Comparison of ENCODE assay signal across 28 cellular contexts in genomic region chr11:13649619-13650018, GRCh38.
"Had no signal": no experiment of that assay in that cellular context is flagged by ENCODE, and none has a peak within 500 bp of the region (broad histone marks: within the 10 kb centered on the region; RNA-seq: fewer than 3 reads in every experiment).

No MANE protein-coding gene starts in this region.

- H3K27ac ChIP-seq: colonic mucosa, coronary artery, dorsolateral prefrontal cortex, epithelial cell of prostate, esophagus muscularis mucosa, esophagus squamous epithelium, foreskin keratinocyte, gastrocnemius medialis, gastroesophageal sphincter, heart left ventricle, heart right ventricle had no signal

- H3K36me3 ChIP-seq: colonic mucosa, esophagus muscularis mucosa, esophagus squamous epithelium, gastrocnemius medialis, gastroesophageal sphincter, heart left ventricle, heart right ventricle had no signal

- DNase-seq: colonic mucosa; cortex of kidney; dermis blood vessel endothelial cell; dorsolateral prefrontal cortex; effector CD4-positive, alpha-beta T cell; effector CD8-positive, alpha-beta T cell; effector memory CD4-positive, alpha-beta T cell; effector memory CD8-positive, alpha-beta T cell; endodermal cell; erythroblast; esophagus squamous epithelium; foreskin fibroblast; foreskin keratinocyte; foreskin melanocyte; gastrocnemius medialis; glutamatergic neuron; head of caudate nucleus; heart left ventricle; heart right ventricle had no signal

- H3K4me3 ChIP-seq: colonic mucosa, coronary artery, dorsolateral prefrontal cortex, esophagus muscularis mucosa, esophagus squamous epithelium, gastrocnemius medialis, gastroesophageal sphincter, heart left ventricle, heart right ventricle had no signal

- H3K4me1 ChIP-seq: colonic mucosa, esophagus muscularis mucosa, gastrocnemius medialis, gastroesophageal sphincter, heart left ventricle, heart right ventricle had no signal

- H3K9me3 ChIP-seq: colonic mucosa, esophagus muscularis mucosa, esophagus squamous epithelium, gastrocnemius medialis, gastroesophageal sphincter, heart left ventricle, heart right ventricle had no signal

- H3K27me3 ChIP-seq: colonic mucosa, dorsolateral prefrontal cortex, gastrocnemius medialis, gastroesophageal sphincter had no signal

- FAIRE-seq: colon, endometrium, endothelial cell of umbilical vein, frontal cortex had no signal

- ATAC-seq: effector memory CD8-positive, alpha-beta T cell; esophagus mucosa; foreskin keratinocyte; gastrocnemius medialis; gastroesophageal sphincter; heart left ventricle; heart right ventricle had no signal
